Comparison of ENCODE assay signal across 1 cellular context in the genomic region with DNA sequence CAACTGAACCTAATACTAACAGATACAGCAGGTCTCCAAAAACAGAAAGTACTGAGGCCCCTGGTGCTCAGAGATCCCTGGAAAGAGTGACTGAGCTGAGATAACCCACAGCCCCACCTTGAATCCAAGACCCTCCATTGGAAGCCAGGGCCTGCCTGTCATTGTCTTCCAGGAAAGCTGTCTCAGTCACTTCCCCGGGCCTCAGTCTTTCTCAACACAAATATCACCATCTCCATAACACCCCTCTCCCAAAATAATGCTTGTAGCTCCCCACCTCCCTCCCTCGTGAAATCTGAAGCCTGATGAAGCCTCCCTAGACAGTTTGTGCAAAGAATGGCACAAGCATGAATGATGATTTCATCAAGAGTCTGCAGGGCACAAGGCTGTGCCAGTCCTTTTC.
TF ChIP-seq lines count a peak whose summit lies in the region.

No MANE protein-coding gene starts in this region.

TF ChIP-seq in K562, 482 proteins besides CTCF, POLR2A, EP300 and RAD21 (continued from another document):
- TF ChIP-seq SAFB2 (IDR thresholded peaks at IDR 0.05; ENCODE audit: borderline replicate concordance, low read depth, low read length, severe bottlenecking), result no peak
- TF ChIP-seq NFYB (IDR thresholded peaks at IDR 0.05; ENCODE audit: extremely low read depth, insufficient read length), result peak; percentile 14
